ENCODE assay signal across 10 cellular contexts in genomic region chr15:53193149-53193548, GRCh38.
DNase-seq lines count a peak whose midpoint lies in the region; TF ChIP-seq lines count a peak whose summit lies in the region.
"Had no signal": no experiment of that assay in that cellular context is flagged by ENCODE, and none has a peak within 500 bp of the region (broad histone marks: within the 10 kb centered on the region; RNA-seq: fewer than 3 reads in every experiment).

No MANE protein-coding gene starts in this region.

- peak; percentile 20 for DNase-seq in H4 (ENCODE audit: low spot score)
- peak; percentile 40 for DNase-seq in NCI-H460 (ENCODE audit: extremely low read depth, low read depth)
- DNase-seq in cardiac fibroblast (ENCODE audit: low read depth in 2 of 2) = peak; percentile 4 to 22
- peak; percentile 20 to 30 for DNase-seq in lung microvascular endothelial cell (ENCODE audit: low read depth in 2 of 2)
- no peak for DNase-seq in adrenal gland
- DNase-seq in posterior vena cava (ENCODE audit: low spot score) = no peak
- no peak for DNase-seq in esophagus squamous epithelium (lab: John Stamatoyannopoulos, UW)
- no peak for DNase-seq in stimulated activated CD4-positive, alpha-beta T cell treated with anti-CD3 and anti-CD28 coated beads, Interleukin-12 subunit alpha, Interleukin-12 subunit beta, amount 100 ng/mL, for 4 hours
- DNase-seq: activated naive CD8-positive, alpha-beta T cell treated with anti-CD3 and anti-CD28 coated beads, Interleukin-2, amount 50 U/mL, for 24 hours; NCI-H1105 treated with DMSO at 0.1 percent for 48 hours had no signal

- TF ChIP-seq CTCF in cardiac fibroblast (IDR thresholded peaks at IDR 0.05; ENCODE audit: low read depth, low read length) = no peak
- no peak for TF ChIP-seq CTCF in adrenal gland (IDR thresholded peaks at IDR 0.05)
- TF ChIP-seq CTCF in esophagus squamous epithelium (IDR thresholded peaks at IDR 0.05) = no peak

- H3K4me1 ChIP-seq in adrenal gland (replicated peaks in 1 of 2) = peaks cover 0 to 7% of the 10 kb centered on the region in 2 donors
- H3K4me1 ChIP-seq in esophagus squamous epithelium = peaks cover 0 to 9% (median 0%) of the 10 kb centered on the region in 3 donors

- peaks cover 18% of the 10 kb centered on the region for H3K27me3 ChIP-seq in adrenal gland
- H3K27me3 ChIP-seq in esophagus squamous epithelium = peaks cover 0 to 13% (median 0%) of the 10 kb centered on the region in 4 donors

- TF ChIP-seq POLR2A in adrenal gland (IDR thresholded peaks at IDR 0.05) (no peak), esophagus squamous epithelium (IDR thresholded peaks at IDR 0.05) (no peak)

- 44 to 60% (median 49%) methylated on average over 2 of the region's 2 CpGs for WGBS in adrenal gland, 4 donors
- 53 to 54% methylated on average over 2 of the region's 2 CpGs for WGBS in esophagus squamous epithelium, 2 donors

- intact Hi-C loops in adrenal gland (cut with DNase I) (loop anchor here in 1 of 2 donors (10.0 kb wide), 1 partner anchor 408 kb away; no protein-coding TSS in a partner anchor), posterior vena cava (cut with DNase I) (no loop called here), esophagus squamous epithelium (cut with DNase I) (no loop called here)

- H3K36me3 ChIP-seq in adrenal gland (replicated peaks in 1 of 2) = no peaks in the 10 kb centered on the region
- H3K36me3 ChIP-seq in esophagus squamous epithelium = no peaks in the 10 kb centered on the region

- no peaks in the 10 kb centered on the region for H3K9me3 ChIP-seq in adrenal gland (replicated peaks in 1 of 3)
- no peaks in the 10 kb centered on the region for H3K9me3 ChIP-seq in esophagus squamous epithelium

- H3K27ac ChIP-seq in adrenal gland = no peak overlapping the region
- no peak overlapping the region for H3K27ac ChIP-seq in esophagus squamous epithelium

- no peak overlapping the region for H3K4me3 ChIP-seq in cardiac fibroblast (replicated peaks in 1 of 2; ENCODE audit: low read depth in 2 of 2, low read length in 2 of 2)
- H3K4me3 ChIP-seq in adrenal gland = no peak overlapping the region
- no peak overlapping the region for H3K4me3 ChIP-seq in esophagus squamous epithelium

Comparison
In these comparisons a context has a peak if more than half of its experiments do, and no peak if none do; other contexts are left out.
1. DNase-seq: peak in H4 (single experiment), NCI-H460 (single experiment), cardiac fibroblast (2 of 2) and lung microvascular endothelial cell (2 of 2); none in adrenal gland (0 of 7), posterior vena cava (single experiment), esophagus squamous epithelium (single experiment) and stimulated activated CD4-positive, alpha-beta T cell treated with anti-CD3 and anti-CD28 coated beads, Interleukin-12 subunit alpha, Interleukin-12 subunit beta, amount 100 ng/mL, for 4 hours (single experiment).